In the genomic region with DNA sequence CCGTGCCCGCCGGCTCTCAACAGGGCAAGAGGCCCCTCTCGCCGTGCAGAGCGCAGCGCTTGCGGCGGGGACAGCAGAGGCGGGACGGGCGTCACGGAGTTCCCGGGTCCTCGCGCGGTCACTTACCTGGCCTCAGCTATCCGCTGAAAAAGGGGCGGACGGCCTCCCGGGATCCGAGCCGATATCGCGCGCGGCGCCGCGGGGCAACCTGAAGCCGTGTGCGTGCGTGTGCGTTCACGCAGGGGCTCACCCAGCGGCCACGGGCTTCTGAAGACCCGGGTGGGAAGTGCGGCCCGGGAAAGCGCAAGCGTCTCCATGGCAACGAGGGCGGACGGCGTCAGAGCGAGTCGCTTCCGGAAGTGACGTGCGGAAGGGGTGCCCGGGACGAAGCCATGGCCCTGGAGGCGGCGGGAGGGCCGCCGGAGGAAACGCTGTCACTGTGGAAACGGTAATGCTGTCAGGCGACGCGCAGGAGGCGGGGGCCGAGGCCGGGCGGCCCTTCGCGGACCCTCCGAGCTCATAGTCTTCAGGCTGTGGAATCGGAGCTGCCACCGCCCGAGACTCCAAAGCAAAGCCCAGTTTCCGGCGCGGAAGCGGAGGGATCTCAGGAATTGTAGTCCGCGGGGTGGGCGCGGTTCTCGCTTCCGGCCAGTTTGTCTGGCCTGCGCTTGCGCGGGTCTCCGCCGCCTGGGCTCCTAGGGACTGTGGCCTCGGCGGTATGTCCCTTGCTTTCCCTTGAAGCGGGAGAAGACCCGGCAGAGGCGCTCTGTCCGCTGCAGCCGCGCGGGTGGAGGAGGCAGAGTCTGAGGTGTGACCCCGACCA, we compare ENCODE assay signal across 8 cellular contexts. TPM values are rescaled to one million over a fixed set of nuclear protein-coding genes. Genes with fewer than 3 reads are reported as not detected.
DNase-seq lines count a peak whose midpoint lies in the region; ATAC-seq and TF ChIP-seq lines count a peak whose summit lies in the region.

TSS of gene ENDOV (plus strand) at position 365 of the 823 bp plus-strand sequence. CDS start at position 393, 28 bp downstream.

- H2AFZ ChIP-seq in PC-9, result peak within 1 kb of the TSS; percentile 96

- intact Hi-C loops in PC-9 (cut with micrococcal nuclease; ENCODE audit: unreplicated experiment) (loop anchor here (5.0 kb wide), 1 partner anchor 408 kb away; no protein-coding TSS in a partner anchor), mucosa of descending colon (cut with DNase I, micrococcal nuclease) (no loop called here)

- DNase-seq in DMS153 (lab: John Stamatoyannopoulos, UW), result peak; percentile 77
- DNase-seq in KG1 (lab: John Stamatoyannopoulos, UW), result peak; percentile 70
- DNase-seq in PC-9, result peak; percentile 67 to 88
- peak; percentile 88 for DNase-seq in activated T-cell treated with anti-CD3 and anti-CD28 coated beads for 48 hours (ENCODE audit: low read depth)
- peak; percentile 59 for DNase-seq in epithelial cell of proximal tubule (ENCODE audit: low read depth)
- peak; percentile 94 to 96 (median 96) for DNase-seq in mucosa of descending colon
- DNase-seq in stimulated activated CD8-positive, alpha-beta memory T cell treated with anti-CD3 and anti-CD28 coated beads, Interleukin-2, amount 100 ng/mL, for 48 hours (ENCODE audit: low read depth in 2 of 2), result peak; percentile 87 to 91

- no peaks in the 10 kb centered on the region for H3K36me3 ChIP-seq in PC-9 (ENCODE audit: low read depth)
- H3K36me3 ChIP-seq in mucosa of descending colon (ENCODE audit: low read depth), result no peaks in the 10 kb centered on the region

- ATAC-seq in GM21723 (IDR thresholded peaks at IDR 0.05; ENCODE audit: unreplicated experiment) (peak; percentile 90), mucosa of descending colon (peak; percentile 97)

- H4K20me1 ChIP-seq in PC-9 (ENCODE audit: insufficient read depth), result no peaks in the 10 kb centered on the region

- no peaks in the 10 kb centered on the region for H3K9me3 ChIP-seq in PC-9 (ENCODE audit: insufficient read depth, low read depth)
- H3K9me3 ChIP-seq in mucosa of descending colon, result no peaks in the 10 kb centered on the region

- H3F3A ChIP-seq in PC-9 (ENCODE audit: insufficient read depth, low read depth), result no peaks in the 10 kb centered on the region

- H3K27me3 ChIP-seq in PC-9 (ENCODE audit: insufficient read depth, low read depth), result no peaks in the 10 kb centered on the region

- peaks cover 10% of the 10 kb centered on the region for H3K79me2 ChIP-seq in PC-9 (ENCODE audit: low read depth)

- H3K4me1 ChIP-seq in PC-9 (replicated peaks; ENCODE audit: insufficient read depth), result 0 out of 2 replicates have a peak, but pooled peaks cover 6% of the 10 kb centered on the region
- peaks cover 12% of the 10 kb centered on the region for H3K4me1 ChIP-seq in mucosa of descending colon (ENCODE audit: low read depth)

- no peak for TF ChIP-seq CTCF in PC-9 (conservative IDR thresholded peaks at IDR 0.05)
- no peak for TF ChIP-seq CTCF in epithelial cell of proximal tubule (conservative IDR thresholded peaks at IDR 0.05; ENCODE audit: low read depth, low read length)
- TF ChIP-seq CTCF in mucosa of descending colon (IDR thresholded peaks at IDR 0.05), result no peak

- H3K4me2 ChIP-seq in PC-9, result peak within 1 kb of the TSS; percentile 94

- POLR2A ChIA-PET in PC-9 (lab: Charles Lee; ENCODE audit: unreplicated experiment), result interaction anchor here (0.5 to 0.6 kb wide), 2 partner anchors 40 to 101 kb away, joined by 4 to 12 read pairs; no protein-coding TSS in a partner anchor

- no peaks in the 10 kb centered on the region for H3K9me2 ChIP-seq in PC-9 (ENCODE audit: insufficient read depth)

- H3K27ac ChIP-seq in PC-9, result peak within 1 kb of the TSS; percentile 70

- CTCF ChIA-PET in PC-9 (lab: Charles Lee), result interaction anchor here (0.7 kb wide), 2 partner anchors 40 to 572 kb away, joined by 3 to 4 read pairs; no protein-coding TSS in a partner anchor

- peak within 1 kb of the TSS; percentile 67 for H3K4me3 ChIP-seq in PC-9
- peak within 1 kb of the TSS; percentile 94 for H3K4me3 ChIP-seq in epithelial cell of proximal tubule (ENCODE audit: low read depth, low read length)
- H3K4me3 ChIP-seq in mucosa of descending colon, result peak within 1 kb of the TSS; percentile 81

- BruUV-seq in PC-9 (replicated peaks; lab: Mats Ljungman, UMichigan), result TSS peak; percentile 55

RNA-seq across cellular contexts. Expression of gene ENDOV, which starts in this region (rescaled TPM):
- total RNA-seq in PC-9 (2021), result 50.3 and 84.8 TPM in 2 replicates
- 8.5 and 13.5 TPM in 2 replicates for total RNA-seq in epithelial cell of proximal tubule
- 10 to 100 TPM; 24.1 to 29.7 (median 24.9) TPM for total RNA-seq in mucosa of descending colon

Comparison
In these comparisons a context has a peak if more than half of its experiments do, and no peak if none do; other contexts are left out.
1. Peak in every context shown above with its lines: DNase-seq, ATAC-seq, H3K4me3 ChIP-seq and H3K27ac ChIP-seq.